9 cellular contexts compared by ENCODE assay signal in the genomic region with DNA sequence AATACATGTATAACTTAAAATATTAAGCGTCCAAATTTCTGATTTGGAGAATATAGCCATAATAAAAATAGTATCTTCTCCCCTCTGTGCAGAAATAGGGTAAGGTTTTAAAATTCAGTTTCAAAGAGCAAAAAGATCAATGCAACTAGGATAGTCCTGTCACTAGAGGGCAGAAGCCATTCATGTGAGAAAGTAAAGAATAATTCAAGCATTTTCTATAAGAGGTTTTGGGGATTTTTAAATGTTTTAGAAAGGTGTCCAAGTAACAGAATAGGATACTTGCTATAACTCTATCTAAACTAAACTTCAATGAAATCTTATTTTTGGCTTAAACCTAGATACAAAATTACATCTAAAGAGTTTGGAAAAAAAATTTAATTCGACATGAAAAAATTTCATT. TPM values are rescaled to one million over a fixed set of nuclear protein-coding genes. Genes with fewer than 3 reads are reported as not detected.
DNase-seq lines count a peak whose midpoint lies in the region; ATAC-seq and TF ChIP-seq lines count a peak whose summit lies in the region.
"Had no signal": no experiment of that assay in that cellular context is flagged by ENCODE, and none has a peak within 500 bp of the region (broad histone marks: within the 10 kb centered on the region; RNA-seq: fewer than 3 reads in every experiment).

No MANE protein-coding gene starts in this region.

- peak in 3 of 4 donors; percentile 28 to 31 (median 30) for TF ChIP-seq CTCF in right lobe of liver (IDR thresholded peaks at IDR 0.05)
- no peak for TF ChIP-seq CTCF in spleen (IDR thresholded peaks at IDR 0.05 in 8 of 11, conservative IDR thresholded peaks at IDR 0.05 in 3 of 11)

- DNase-seq in EL (peak; percentile 17), Karpas-422 (peak; percentile 64), adipocyte (ENCODE audit: low read depth) (peak; percentile 76), right lobe of liver (no peak), spleen (no peak), T-helper 2 cell (no peak), GM19240 (ENCODE audit: insufficient read length, low spot score) (no peak)
- no peak for DNase-seq in activated effector memory CD4-positive, alpha-beta T cell treated with anti-CD3 and anti-CD28 coated beads, Interleukin-2, amount 50 U/mL, for 16 hours
- DNase-seq: WERI-Rb-1 had no signal

- ATAC-seq in right lobe of liver, result no peak

- H3K9me3 ChIP-seq in Karpas-422 (ENCODE audit: low read length) (no peaks in the 10 kb centered on the region), adipocyte (ENCODE audit: control insufficient read depth, low read length) (no peaks in the 10 kb centered on the region), right lobe of liver (no peaks in the 10 kb centered on the region), spleen (no peaks in the 10 kb centered on the region)

- no peak overlapping the region for H3K4me3 ChIP-seq in Karpas-422 (ENCODE audit: low read length)
- no peak overlapping the region for H3K4me3 ChIP-seq in adipocyte (ENCODE audit: low read length)
- H3K4me3 ChIP-seq in right lobe of liver, result no peak overlapping the region
- H3K4me3 ChIP-seq in spleen, result no peak overlapping the region

- TF ChIP-seq POLR2A in right lobe of liver (IDR thresholded peaks at IDR 0.05) (no peak), spleen (IDR thresholded peaks at IDR 0.05) (no peak)

- no peak overlapping the region for H3K27ac ChIP-seq in Karpas-422 (ENCODE audit: low read length)
- no peak overlapping the region for H3K27ac ChIP-seq in right lobe of liver
- no peak overlapping the region for H3K27ac ChIP-seq in spleen
- H3K27ac ChIP-seq: WERI-Rb-1 had no signal

- H3K27me3 ChIP-seq in Karpas-422 (ENCODE audit: low read length) (no peaks in the 10 kb centered on the region), adipocyte (replicated peaks; ENCODE audit: control insufficient read depth, insufficient read depth, low read length) (no peaks in the 10 kb centered on the region), right lobe of liver (no peaks in the 10 kb centered on the region), spleen (replicated peaks in 1 of 7) (no peaks in the 10 kb centered on the region)

- H3K4me1 ChIP-seq in Karpas-422 (ENCODE audit: low read length), result no peaks in the 10 kb centered on the region
- H3K4me1 ChIP-seq in adipocyte (ENCODE audit: control insufficient read depth, insufficient read depth, low read length), result no peaks in the 10 kb centered on the region
- H3K4me1 ChIP-seq in right lobe of liver, result no peaks in the 10 kb centered on the region
- H3K4me1 ChIP-seq in spleen, result no peaks in the 10 kb centered on the region

- intact Hi-C loops in right lobe of liver (cut with DNase I) (no loop called here), spleen (cut with DNase I; ENCODE audit: low total_unique reads) (no loop called here)

- no peak overlapping the region for H2AFZ ChIP-seq in Karpas-422 (ENCODE audit: low read length)

- no peaks in the 10 kb centered on the region for H3K9me2 ChIP-seq in Karpas-422 (replicated peaks; ENCODE audit: insufficient read depth, low read length)

- no peak overlapping the region for H3K4me2 ChIP-seq in Karpas-422 (ENCODE audit: low read depth, low read length, poor library complexity, severe bottlenecking)

- H3K36me3 ChIP-seq in Karpas-422 (ENCODE audit: insufficient read depth, low read length) (no peaks in the 10 kb centered on the region), adipocyte (ENCODE audit: control insufficient read depth, insufficient read depth, low read length, severe bottlenecking) (no peaks in the 10 kb centered on the region), right lobe of liver (no peaks in the 10 kb centered on the region), spleen (no peaks in the 10 kb centered on the region)
- H3K36me3 ChIP-seq: WERI-Rb-1 had no signal

- H4K20me1 ChIP-seq in Karpas-422 (ENCODE audit: insufficient read depth, low read depth, low read length), result no peaks in the 10 kb centered on the region

- no peaks in the 10 kb centered on the region for H3K79me2 ChIP-seq in Karpas-422 (ENCODE audit: low read length)

- WGBS in right lobe of liver (ENCODE audit: insufficient coverage, low coverage, low lambda C conversion rate, missing lambda C conversion rate), result 35% methylated on average over 2 of the region's 2 CpGs
- 50 to 65% (median 61%) methylated on average over 2 of the region's 2 CpGs for WGBS in spleen, 5 donors

- H3K9ac ChIP-seq in Karpas-422 (ENCODE audit: low read length), result no peak overlapping the region
- H3K9ac ChIP-seq in adipocyte (ENCODE audit: low read length), result no peak overlapping the region

RNA-seq across cellular contexts. Expression of a gene that starts 50.3 kb away (rescaled TPM):
- not detected in 2 replicates for total RNA-seq in Karpas-422 (2014; rRNA removed; shearing (Covaris generic); ENCODE audit: low replicate concordance)
- total RNA-seq in right lobe of liver (not detected), spleen (not detected)
- polyA plus RNA-seq in spleen, result not detected

Comparison
In these comparisons a context has a peak if more than half of its experiments do, and no peak if none do; other contexts are left out.
1. DNase-seq: peak in EL (single experiment), Karpas-422 (single experiment) and adipocyte (single experiment); none in right lobe of liver (0 of 3), activated effector memory CD4-positive, alpha-beta T cell treated with anti-CD3 and anti-CD28 coated beads, Interleukin-2, amount 50 U/mL, for 16 hours (single experiment), spleen (single experiment), T-helper 2 cell (0 of 5) and GM19240 (single experiment).
2. CTCF ChIP-seq: peak in right lobe of liver (3 of 4); none in spleen (0 of 11).